Comparison of ENCODE assay signal across 1 cellular context in the genomic region with DNA sequence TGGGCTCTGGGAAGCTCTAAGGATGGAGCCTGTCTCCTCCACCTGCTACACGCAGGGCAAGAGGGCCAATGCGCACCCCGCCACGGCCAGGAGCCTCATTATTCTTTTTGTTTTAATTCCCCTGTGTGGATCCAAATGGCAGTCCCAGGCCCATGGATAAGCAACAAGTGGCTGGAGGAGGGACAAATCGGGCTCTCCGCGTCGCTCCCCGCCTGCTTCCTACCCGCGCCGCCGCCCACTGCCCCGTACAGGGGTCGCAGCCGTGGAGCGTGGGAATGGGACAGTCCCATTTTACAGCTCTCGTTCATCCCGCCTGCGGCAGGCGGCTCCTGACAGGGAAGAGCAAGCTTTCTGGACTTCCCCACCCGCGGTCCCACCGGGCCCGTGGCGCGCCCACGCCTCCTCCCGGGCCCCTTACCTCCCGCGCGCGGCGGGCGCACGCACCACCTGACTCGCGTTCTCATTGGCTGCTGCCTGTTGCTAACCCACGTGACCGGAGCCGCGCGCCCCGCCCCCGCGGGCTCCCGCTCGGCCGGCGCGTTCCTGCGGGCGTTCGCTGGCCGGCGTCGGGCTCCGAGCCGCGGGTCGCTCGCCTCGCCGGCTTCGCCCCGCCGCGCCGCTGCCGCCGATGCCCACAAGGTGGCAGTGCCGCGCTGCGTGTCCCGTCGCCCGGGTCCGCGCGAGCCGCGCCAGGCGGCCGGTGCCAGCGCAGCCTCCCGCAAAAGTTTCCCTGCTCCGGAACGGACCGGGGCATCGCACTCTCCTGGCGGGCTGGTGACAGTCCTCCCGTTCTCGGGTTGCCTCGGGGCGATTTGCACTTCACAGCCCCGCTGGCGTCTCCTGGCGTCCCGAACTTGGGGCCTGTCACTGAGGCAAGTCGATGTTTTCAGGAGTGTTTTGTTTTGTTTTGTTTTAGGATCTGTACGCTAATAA.
TF ChIP-seq lines count a peak whose summit lies in the region.

No MANE protein-coding gene starts in this region.

TF ChIP-seq in K562, 482 proteins besides CTCF, POLR2A, EP300 and RAD21 (continued from another document and continues in another):
- TF ChIP-seq, protein P1, sequence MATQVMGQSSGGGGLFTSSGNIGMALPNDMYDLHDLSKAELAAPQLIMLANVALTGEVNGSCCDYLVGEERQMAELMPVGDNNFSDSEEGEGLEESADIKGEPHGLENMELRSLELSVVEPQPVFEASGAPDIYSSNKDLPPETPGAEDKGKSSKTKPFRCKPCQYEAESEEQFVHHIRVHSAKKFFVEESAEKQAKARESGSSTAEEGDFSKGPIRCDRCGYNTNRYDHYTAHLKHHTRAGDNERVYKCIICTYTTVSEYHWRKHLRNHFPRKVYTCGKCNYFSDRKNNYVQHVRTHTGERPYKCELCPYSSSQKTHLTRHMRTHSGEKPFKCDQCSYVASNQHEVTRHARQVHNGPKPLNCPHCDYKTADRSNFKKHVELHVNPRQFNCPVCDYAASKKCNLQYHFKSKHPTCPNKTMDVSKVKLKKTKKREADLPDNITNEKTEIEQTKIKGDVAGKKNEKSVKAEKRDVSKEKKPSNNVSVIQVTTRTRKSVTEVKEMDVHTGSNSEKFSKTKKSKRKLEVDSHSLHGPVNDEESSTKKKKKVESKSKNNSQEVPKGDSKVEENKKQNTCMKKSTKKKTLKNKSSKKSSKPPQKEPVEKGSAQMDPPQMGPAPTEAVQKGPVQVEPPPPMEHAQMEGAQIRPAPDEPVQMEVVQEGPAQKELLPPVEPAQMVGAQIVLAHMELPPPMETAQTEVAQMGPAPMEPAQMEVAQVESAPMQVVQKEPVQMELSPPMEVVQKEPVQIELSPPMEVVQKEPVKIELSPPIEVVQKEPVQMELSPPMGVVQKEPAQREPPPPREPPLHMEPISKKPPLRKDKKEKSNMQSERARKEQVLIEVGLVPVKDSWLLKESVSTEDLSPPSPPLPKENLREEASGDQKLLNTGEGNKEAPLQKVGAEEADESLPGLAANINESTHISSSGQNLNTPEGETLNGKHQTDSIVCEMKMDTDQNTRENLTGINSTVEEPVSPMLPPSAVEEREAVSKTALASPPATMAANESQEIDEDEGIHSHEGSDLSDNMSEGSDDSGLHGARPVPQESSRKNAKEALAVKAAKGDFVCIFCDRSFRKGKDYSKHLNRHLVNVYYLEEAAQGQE (CRISPR knock-in tag; IDR thresholded peaks at IDR 0.05; ENCODE audit: low read depth): 0 out of 2 replicates have a peak, but pooled peaks have one; percentile 52
- TF ChIP-seq ZNF696 (CRISPR knock-in tag; conservative IDR thresholded peaks at IDR 0.05) (no peak), CLOCK (CRISPR knock-in tag; IDR thresholded peaks at IDR 0.05; ENCODE audit: borderline replicate concordance) (0 out of 2 replicates have a peak, but pooled peaks have one; percentile 24), MEIS2 (IDR thresholded peaks at IDR 0.05; ENCODE audit: partially characterized antibody) (no peak), ATF3 (IDR thresholded peaks at IDR 0.05) (no peak), ATF3 (CRISPR knock-in tag; conservative IDR thresholded peaks at IDR 0.05) (no peak), ETV5 (CRISPR knock-in tag; IDR thresholded peaks at IDR 0.05; ENCODE audit: low read depth) (peak; percentile 16), ZNF347 (CRISPR knock-in tag; IDR thresholded peaks at IDR 0.05; ENCODE audit: low read depth) (no peak), HES1 (IDR thresholded peaks at IDR 0.05; ENCODE audit: low read depth) (peak; percentile 39; the same call in 1 of the 2 replicates), LEF1 (IDR thresholded peaks at IDR 0.05) (no peak), XRCC5 (IDR thresholded peaks at IDR 0.05; ENCODE audit: low read depth, low read length) (no peak), ZBED1 (IDR thresholded peaks at IDR 0.05) (no peak), WHSC1 (IDR thresholded peaks at IDR 0.05; ENCODE audit: low read length) (no peak), MLX (CRISPR knock-in tag; conservative IDR thresholded peaks at IDR 0.05) (no peak), E2F5 (CRISPR knock-in tag; IDR thresholded peaks at IDR 0.05) (no peak), ZNF561 (CRISPR knock-in tag; conservative IDR thresholded peaks at IDR 0.05) (no peak), HSF4 (CRISPR knock-in tag; IDR thresholded peaks at IDR 0.05; ENCODE audit: borderline replicate concordance) (no peak), FOXJ2 (tag; IDR thresholded peaks at IDR 0.05) (no peak), SREBF1 (IDR thresholded peaks at IDR 0.05; ENCODE audit: borderline replicate concordance, low read depth, low read length) (no peak), ZNF584 (CRISPR knock-in tag; IDR thresholded peaks at IDR 0.05; ENCODE audit: low read depth) (no peak; the same call in 1 of the 2 replicates), PTRF (tag; IDR thresholded peaks at IDR 0.05) (no peak), NBN (IDR thresholded peaks at IDR 0.05; ENCODE audit: low read depth) (no peak), GTF2B (IDR thresholded peaks at IDR 0.05; ENCODE audit: extremely low read depth, insufficient read length) (no peak), RCOR1 (IDR thresholded peaks at IDR 0.05; ENCODE audit: borderline replicate concordance in 1 of 2, low read depth in 2 of 2, low read length in 2 of 2) (0 out of 4 replicates have a peak, but pooled peaks of 1 of the 2 experiments have one; percentile 3), ZBTB26 (CRISPR knock-in tag; IDR thresholded peaks at IDR 0.05) (0 out of 2 replicates have a peak, but pooled peaks have one; percentile 48), SUPT5H (IDR thresholded peaks at IDR 0.05) (peak; percentile 59), ZNF444 (CRISPR knock-in tag; IDR thresholded peaks at IDR 0.05) (no peak), TCF7 (IDR thresholded peaks at IDR 0.05; ENCODE audit: borderline replicate concordance) (no peak), HDAC3 (IDR thresholded peaks at IDR 0.05; ENCODE audit: borderline replicate concordance, partially characterized antibody) (no peak), RNF2 (IDR thresholded peaks at IDR 0.05) (0 out of 2 replicates have a peak, but pooled peaks have one; percentile 42), PRPF4 (IDR thresholded peaks at IDR 0.05; ENCODE audit: insufficient read depth, low read depth, low read length, poor library complexity, severe bottlenecking) (no peak), POLR2H (tag; IDR thresholded peaks at IDR 0.05; ENCODE audit: low read depth) (no peak), ZKSCAN8 (CRISPR knock-in tag; IDR thresholded peaks at IDR 0.05) (no peak), ARHGAP35 (IDR thresholded peaks at IDR 0.05; ENCODE audit: partially characterized antibody) (no peak), JUN (IDR thresholded peaks at IDR 0.05; ENCODE audit: borderline replicate concordance, low read depth, low read length) (no peak), JUN (CRISPR knock-in tag; IDR thresholded peaks at IDR 0.05; ENCODE audit: borderline replicate concordance) (no peak), USF2 (CRISPR knock-in tag; IDR thresholded peaks at IDR 0.05) (peak; percentile 91), MCM2 (IDR thresholded peaks at IDR 0.05; ENCODE audit: low read depth) (no peak)
- TF ChIP-seq, protein P2, sequence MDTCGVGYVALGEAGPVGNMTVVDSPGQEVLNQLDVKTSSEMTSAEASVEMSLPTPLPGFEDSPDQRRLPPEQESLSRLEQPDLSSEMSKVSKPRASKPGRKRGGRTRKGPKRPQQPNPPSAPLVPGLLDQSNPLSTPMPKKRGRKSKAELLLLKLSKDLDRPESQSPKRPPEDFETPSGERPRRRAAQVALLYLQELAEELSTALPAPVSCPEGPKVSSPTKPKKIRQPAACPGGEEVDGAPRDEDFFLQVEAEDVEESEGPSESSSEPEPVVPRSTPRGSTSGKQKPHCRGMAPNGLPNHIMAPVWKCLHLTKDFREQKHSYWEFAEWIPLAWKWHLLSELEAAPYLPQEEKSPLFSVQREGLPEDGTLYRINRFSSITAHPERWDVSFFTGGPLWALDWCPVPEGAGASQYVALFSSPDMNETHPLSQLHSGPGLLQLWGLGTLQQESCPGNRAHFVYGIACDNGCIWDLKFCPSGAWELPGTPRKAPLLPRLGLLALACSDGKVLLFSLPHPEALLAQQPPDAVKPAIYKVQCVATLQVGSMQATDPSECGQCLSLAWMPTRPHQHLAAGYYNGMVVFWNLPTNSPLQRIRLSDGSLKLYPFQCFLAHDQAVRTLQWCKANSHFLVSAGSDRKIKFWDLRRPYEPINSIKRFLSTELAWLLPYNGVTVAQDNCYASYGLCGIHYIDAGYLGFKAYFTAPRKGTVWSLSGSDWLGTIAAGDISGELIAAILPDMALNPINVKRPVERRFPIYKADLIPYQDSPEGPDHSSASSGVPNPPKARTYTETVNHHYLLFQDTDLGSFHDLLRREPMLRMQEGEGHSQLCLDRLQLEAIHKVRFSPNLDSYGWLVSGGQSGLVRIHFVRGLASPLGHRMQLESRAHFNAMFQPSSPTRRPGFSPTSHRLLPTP (IDR thresholded peaks at IDR 0.05; ENCODE audit: borderline replicate concordance, extremely low read depth, insufficient read length): no peak
- TF ChIP-seq, protein P3, sequence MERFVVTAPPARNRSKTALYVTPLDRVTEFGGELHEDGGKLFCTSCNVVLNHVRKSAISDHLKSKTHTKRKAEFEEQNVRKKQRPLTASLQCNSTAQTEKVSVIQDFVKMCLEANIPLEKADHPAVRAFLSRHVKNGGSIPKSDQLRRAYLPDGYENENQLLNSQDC (CRISPR knock-in tag; IDR thresholded peaks at IDR 0.05): no peak
